24 cellular contexts compared by ENCODE assay signal in the genomic region with DNA sequence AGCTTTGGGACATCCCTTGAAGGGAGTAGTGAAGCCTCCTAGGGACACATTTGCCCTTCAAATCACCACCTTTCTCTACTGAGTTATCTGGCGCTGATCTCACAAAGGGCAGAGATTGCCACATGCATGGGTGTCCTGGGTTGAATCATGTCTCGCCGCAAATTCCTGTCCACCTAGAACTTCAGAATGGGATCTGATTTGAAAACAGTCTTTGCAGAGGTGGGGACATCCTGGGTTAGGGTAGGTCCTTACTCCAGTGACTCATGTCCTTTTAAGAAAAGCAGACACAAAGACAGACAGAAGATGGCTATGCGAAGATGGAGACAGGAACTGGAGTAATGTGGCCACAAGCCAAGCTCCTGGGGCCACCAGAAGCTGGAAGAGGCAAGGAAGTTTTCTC.
"Had no signal": no experiment of that assay in that cellular context is flagged by ENCODE, and none has a peak within 500 bp of the region (broad histone marks: within the 10 kb centered on the region; RNA-seq: fewer than 3 reads in every experiment).

No MANE protein-coding gene starts in this region.

- H3K9ac ChIP-seq: neural progenitor cell had no signal

- H2AFZ ChIP-seq: hepatocyte, neural progenitor cell had no signal

- H3K4me3 ChIP-seq: body of pancreas, hepatocyte, left lung, lung, neural progenitor cell, sigmoid colon, spleen, thoracic aorta had no signal

- H3K27ac ChIP-seq: body of pancreas, hepatocyte, left lung, neural progenitor cell, sigmoid colon, spleen, thoracic aorta had no signal

- H3K4me1 ChIP-seq: body of pancreas, left lung, neural progenitor cell, sigmoid colon, spleen had no signal

- H3K4me2 ChIP-seq: hepatocyte, neural progenitor cell had no signal

- H3K27me3 ChIP-seq: body of pancreas, hepatocyte, left lung, neural progenitor cell, sigmoid colon, spleen had no signal

- DNase-seq: activated B cell treated with CpG ODN at 0.5 μM for 24 hours; activated CD4-positive, alpha-beta memory T cell treated with anti-CD3 and anti-CD28 coated beads for 36 hours; activated CD4-positive, alpha-beta T cell treated with anti-CD3 and anti-CD28 coated beads for 36 hours; activated naive CD4-positive, alpha-beta T cell treated with Interleukin-2 at 50 U/mL for 16 hours; activated naive CD8-positive, alpha-beta T cell treated with anti-CD3 and anti-CD28 coated beads, Interleukin-2, amount 10 ng/mL, durations not matched to agents 7 days and 5 days; activated T-cell treated with anti-CD3 and anti-CD28 coated beads, Interleukin-2, amount 50 U/mL, for 48 hours; amygdala; body of pancreas; caudate nucleus; effector CD8-positive, alpha-beta T cell; glutamatergic neuron; kidney glomerular epithelial cell; left lung; naive thymus-derived CD8-positive, alpha-beta T cell; retina; sigmoid colon; spleen; stimulated activated CD4-positive, alpha-beta T cell treated with anti-CD3 and anti-CD28 coated beads, Interleukin-4, amount 100 ng/mL, for 1 hour; stimulated activated naive CD4-positive, alpha-beta T cell treated with Interleukin-2 at 50 U/mL for 16 hours; T-helper 9 cell had no signal

- H3K79me2 ChIP-seq: hepatocyte had no signal

- H3K9me3 ChIP-seq: body of pancreas, sigmoid colon, spleen, thoracic aorta had no signal

- H3K36me3 ChIP-seq: left lung, neural progenitor cell, sigmoid colon, spleen, thoracic aorta had no signal
